In the genomic region with DNA sequence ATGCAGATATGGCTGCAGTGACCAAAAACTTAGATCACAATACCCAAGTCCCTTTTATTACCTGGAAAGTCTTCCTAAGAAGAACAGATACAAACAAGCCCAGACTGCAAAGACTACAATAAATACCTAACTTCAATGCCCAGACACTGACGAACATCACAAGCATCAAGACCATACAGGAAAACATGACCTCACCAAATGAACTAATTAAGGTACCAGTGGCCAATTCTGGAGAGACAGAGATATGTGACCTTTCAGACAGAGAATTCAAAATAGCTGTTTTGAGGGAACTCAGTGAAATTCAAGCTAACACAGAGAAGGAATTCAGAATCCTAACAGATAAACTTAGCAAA, we compare ENCODE assay signal across 1 cellular context.
TF ChIP-seq lines count a peak whose summit lies in the region.

No MANE protein-coding gene starts in this region.

TF ChIP-seq in HEK293, 187 proteins besides CTCF, POLR2A, EP300 and RAD21:
- TF ChIP-seq, protein P1, sequence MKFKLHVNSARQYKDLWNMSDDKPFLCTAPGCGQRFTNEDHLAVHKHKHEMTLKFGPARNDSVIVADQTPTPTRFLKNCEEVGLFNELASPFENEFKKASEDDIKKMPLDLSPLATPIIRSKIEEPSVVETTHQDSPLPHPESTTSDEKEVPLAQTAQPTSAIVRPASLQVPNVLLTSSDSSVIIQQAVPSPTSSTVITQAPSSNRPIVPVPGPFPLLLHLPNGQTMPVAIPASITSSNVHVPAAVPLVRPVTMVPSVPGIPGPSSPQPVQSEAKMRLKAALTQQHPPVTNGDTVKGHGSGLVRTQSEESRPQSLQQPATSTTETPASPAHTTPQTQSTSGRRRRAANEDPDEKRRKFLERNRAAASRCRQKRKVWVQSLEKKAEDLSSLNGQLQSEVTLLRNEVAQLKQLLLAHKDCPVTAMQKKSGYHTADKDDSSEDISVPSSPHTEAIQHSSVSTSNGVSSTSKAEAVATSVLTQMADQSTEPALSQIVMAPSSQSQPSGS (tag by site-specific recombination; IDR thresholded peaks at IDR 0.05; ENCODE audit: low read depth), result 0 out of 2 replicates have a peak, but pooled peaks have one; percentile 8
